1 cellular context compared by ENCODE assay signal in genomic region chr19:46213806-46214205, GRCh38.
TF ChIP-seq lines count a peak whose summit lies in the region.

No MANE protein-coding gene starts in this region.

TF ChIP-seq in SK-N-SH, 30 proteins besides CTCF, POLR2A, EP300 and RAD21 (continued from another document):
- TF ChIP-seq ZBTB33 (IDR thresholded peaks at IDR 0.05; ENCODE audit: borderline replicate concordance, low read depth) = no peak
- TF ChIP-seq RCOR1 (IDR thresholded peaks at IDR 0.05; ENCODE audit: low read length) = no peak
- no peak for TF ChIP-seq MEF2A (IDR thresholded peaks at IDR 0.05; ENCODE audit: borderline replicate concordance, low read depth)
- no peak for TF ChIP-seq USF1 (IDR thresholded peaks at IDR 0.05; ENCODE audit: borderline replicate concordance, low read depth)
- no peak for TF ChIP-seq CHD2 (IDR thresholded peaks at IDR 0.05; ENCODE audit: low read length, partially characterized antibody)
- TF ChIP-seq SIN3A (IDR thresholded peaks at IDR 0.05; ENCODE audit: borderline replicate concordance, low read depth, low read length) = no peak
- no peak for TF ChIP-seq REST (IDR thresholded peaks at IDR 0.05; ENCODE audit: low read depth, low read length)
